ENCODE assay signal across 13 cellular contexts in genomic region chrX:55159556-55159955, GRCh38.
DNase-seq lines count a peak whose midpoint lies in the region; ATAC-seq and TF ChIP-seq lines count a peak whose summit lies in the region.
"Had no signal": no experiment of that assay in that cellular context is flagged by ENCODE, and none has a peak within 500 bp of the region (broad histone marks: within the 10 kb centered on the region; RNA-seq: fewer than 3 reads in every experiment).

No MANE protein-coding gene starts in this region.

- ATAC-seq in activated CD4-positive, alpha-beta T cell treated with anti-CD3 and anti-CD28 coated beads for 36 hours: no peak
- ATAC-seq in activated naive CD8-positive, alpha-beta T cell treated with anti-CD3 and anti-CD28 coated beads, Interleukin-2, amount 10 ng/mL, durations not matched to agents 7 days and 5 days (ENCODE audit: low read depth): no peak
- ATAC-seq: sciatic nerve had no signal

- H3K36me3 Mint-ChIP-seq in activated CD4-positive, alpha-beta T cell treated with anti-CD3 and anti-CD28 coated beads for 36 hours (ENCODE audit: low read depth): peaks cover 8% of the 10 kb centered on the region
- peaks cover 4% of the 10 kb centered on the region for H3K36me3 Mint-ChIP-seq in activated naive CD8-positive, alpha-beta T cell treated with anti-CD3 and anti-CD28 coated beads, Interleukin-2, amount 10 ng/mL, durations not matched to agents 7 days and 5 days
- peaks cover 7% of the 10 kb centered on the region for H3K36me3 Mint-ChIP-seq in neural crest cell (ENCODE audit: low read depth)

- no peaks in the 10 kb centered on the region for H3K9me3 Mint-ChIP-seq in activated CD4-positive, alpha-beta T cell treated with anti-CD3 and anti-CD28 coated beads for 36 hours (ENCODE audit: low read depth)
- no peaks in the 10 kb centered on the region for H3K9me3 Mint-ChIP-seq in activated naive CD8-positive, alpha-beta T cell treated with anti-CD3 and anti-CD28 coated beads, Interleukin-2, amount 10 ng/mL, durations not matched to agents 7 days and 5 days
- H3K9me3 Mint-ChIP-seq in neural crest cell: peaks cover 4% of the 10 kb centered on the region

- H3K9ac ChIP-seq in KMS-11: peak overlapping the region; percentile 77

- H3K4me3 Mint-ChIP-seq in activated CD4-positive, alpha-beta T cell treated with anti-CD3 and anti-CD28 coated beads for 36 hours: peak overlapping the region; percentile 79
- peak overlapping the region; percentile 87 for H3K4me3 Mint-ChIP-seq in activated naive CD8-positive, alpha-beta T cell treated with anti-CD3 and anti-CD28 coated beads, Interleukin-2, amount 10 ng/mL, durations not matched to agents 7 days and 5 days
- peak overlapping the region; percentile 95 for H3K4me3 Mint-ChIP-seq in neural crest cell

- H3K27ac ChIP-seq in KMS-11: peak overlapping the region; percentile 80

- H2AFZ ChIP-seq in KMS-11 (ENCODE audit: low read depth): peak overlapping the region; percentile 50; the same call in 1 of the 2 replicates

- no peak for DNase-seq in activated CD4-positive, alpha-beta T cell treated with anti-CD3 and anti-CD28 coated beads for 36 hours
- no peak for DNase-seq in activated CD4-positive, alpha-beta T cell treated with anti-CD3 and anti-CD28 coated beads, Interleukin-2, amount 50 U/mL, for 48 hours
- DNase-seq in activated naive CD8-positive, alpha-beta T cell treated with anti-CD3 and anti-CD28 coated beads, Interleukin-2, amount 10 ng/mL, durations not matched to agents 7 days and 5 days: no peak
- DNase-seq in neural crest cell (ENCODE audit: low read depth, low spot score): no peak
- DNase-seq in NCI-H526 (lab: John Stamatoyannopoulos, UW): no peak
- no peak for DNase-seq in NCI-H1694 treated with DMSO at 0.1 percent for 48 hours (lab: John Stamatoyannopoulos, UW)
- no peak for DNase-seq in dermis blood vessel endothelial cell
- DNase-seq: ACHN; central memory CD4-positive, alpha-beta T cell; NCI-H1930; tibial artery had no signal

- H3K27me3 ChIP-seq in KMS-11 (ENCODE audit: insufficient read depth, low read depth): no peaks in the 10 kb centered on the region
- H3K27me3 ChIP-seq: tibial artery had no signal

- intact Hi-C loops in activated CD4-positive, alpha-beta T cell treated with anti-CD3 and anti-CD28 coated beads for 36 hours (cut with DNase I, micrococcal nuclease): no loop called here

- no peaks in the 10 kb centered on the region for H4K20me1 ChIP-seq in KMS-11 (ENCODE audit: insufficient read depth)

- H3K4me2 ChIP-seq in KMS-11: peak overlapping the region; percentile 86

- no peak overlapping the region for H3K4me3 ChIP-seq in KMS-11 (IDR thresholded peaks at IDR 0.05; ENCODE audit: insufficient read depth, low read depth, low read length)

- peaks cover 18% of the 10 kb centered on the region for H3K4me1 ChIP-seq in KMS-11 (ENCODE audit: low read depth, poor library complexity, severe bottlenecking)
- H3K4me1 ChIP-seq: tibial artery had no signal

- H3K79me2 ChIP-seq in KMS-11 (ENCODE audit: insufficient read depth, low read depth): no peaks in the 10 kb centered on the region

- no peak for TF ChIP-seq CTCF in KMS-11 (conservative IDR thresholded peaks at IDR 0.05; ENCODE audit: low read depth, low read length)
- TF ChIP-seq CTCF in neural crest cell (conservative IDR thresholded peaks at IDR 0.05): no peak

- peaks cover 14% of the 10 kb centered on the region for H3K4me1 Mint-ChIP-seq in activated CD4-positive, alpha-beta T cell treated with anti-CD3 and anti-CD28 coated beads for 36 hours
- peaks cover 9% of the 10 kb centered on the region for H3K4me1 Mint-ChIP-seq in activated naive CD8-positive, alpha-beta T cell treated with anti-CD3 and anti-CD28 coated beads, Interleukin-2, amount 10 ng/mL, durations not matched to agents 7 days and 5 days
- peaks cover 6% of the 10 kb centered on the region for H3K4me1 Mint-ChIP-seq in neural crest cell

- H3K27ac Mint-ChIP-seq in activated CD4-positive, alpha-beta T cell treated with anti-CD3 and anti-CD28 coated beads for 36 hours: no peak overlapping the region
- H3K27ac Mint-ChIP-seq in activated naive CD8-positive, alpha-beta T cell treated with anti-CD3 and anti-CD28 coated beads, Interleukin-2, amount 10 ng/mL, durations not matched to agents 7 days and 5 days: no peak overlapping the region
- no peak overlapping the region for H3K27ac Mint-ChIP-seq in neural crest cell (ENCODE audit: unreplicated experiment)

- CTCF ChIA-PET in activated CD4-positive, alpha-beta T cell treated with anti-CD3 and anti-CD28 coated beads for 36 hours (lab: Charles Lee): interaction anchor here (0.7 kb wide), 1 partner anchor 182 kb away, joined by 4 read pairs; no protein-coding TSS in a partner anchor

- H3K36me3 ChIP-seq in KMS-11 (ENCODE audit: insufficient read depth): no peaks in the 10 kb centered on the region
- H3K36me3 ChIP-seq: tibial artery had no signal

- POLR2A ChIA-PET in activated CD4-positive, alpha-beta T cell treated with anti-CD3 and anti-CD28 coated beads for 36 hours (lab: Charles Lee): no interaction called here
- POLR2A ChIA-PET in activated naive CD8-positive, alpha-beta T cell treated with anti-CD3 and anti-CD28 coated beads, Interleukin-2, amount 10 ng/mL, durations not matched to agents 7 days and 5 days (lab: Charles Lee): no interaction called here

- H3K27me3 Mint-ChIP-seq in activated CD4-positive, alpha-beta T cell treated with anti-CD3 and anti-CD28 coated beads for 36 hours: no peaks in the 10 kb centered on the region
- H3K27me3 Mint-ChIP-seq in activated naive CD8-positive, alpha-beta T cell treated with anti-CD3 and anti-CD28 coated beads, Interleukin-2, amount 10 ng/mL, durations not matched to agents 7 days and 5 days: no peaks in the 10 kb centered on the region
- peaks cover under 1% of the 10 kb centered on the region for H3K27me3 Mint-ChIP-seq in neural crest cell (ENCODE audit: low read depth)
